Comparison of ENCODE assay signal across 1 cellular context in the genomic region with DNA sequence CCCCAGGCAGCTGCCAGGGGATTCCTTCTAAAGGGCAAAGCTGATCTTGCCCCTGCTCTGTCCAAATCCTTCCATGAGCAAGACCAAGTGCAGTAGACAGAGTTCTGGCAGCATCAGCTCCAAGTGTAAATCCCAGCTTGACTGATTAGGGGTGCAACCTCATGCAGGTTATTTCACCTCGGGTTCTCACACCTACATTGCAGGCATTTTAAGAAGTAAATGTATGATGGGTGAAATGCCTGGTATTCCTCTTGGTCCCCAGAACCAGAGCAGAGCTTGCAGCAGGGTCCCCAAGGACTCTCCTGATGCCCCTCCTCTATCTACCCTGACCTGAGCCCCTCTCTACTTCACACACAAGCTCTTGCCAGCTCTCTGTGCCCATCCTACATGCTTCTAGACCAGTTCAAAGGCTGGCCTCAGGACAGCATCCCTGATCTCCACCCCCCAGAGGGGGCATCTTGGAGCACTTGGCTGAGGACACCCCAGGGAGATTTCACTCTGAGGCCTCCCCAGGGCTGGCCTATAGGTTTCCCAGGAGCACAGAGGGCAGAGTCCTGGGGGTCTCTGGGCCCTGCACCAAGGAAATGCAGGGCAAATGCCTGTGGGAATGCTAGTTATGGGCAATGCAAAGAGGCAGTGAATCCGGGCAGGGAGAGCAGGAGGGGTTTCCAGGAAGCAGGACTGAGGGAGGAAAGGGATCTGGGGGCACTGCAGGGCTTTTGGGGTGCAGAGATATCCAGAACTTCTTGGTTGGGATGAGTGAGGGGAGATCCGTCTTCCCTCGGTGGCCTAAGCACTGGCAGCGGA.
TF ChIP-seq lines count a peak whose summit lies in the region.

No MANE protein-coding gene starts in this region.

TF ChIP-seq in HCT116, 20 proteins besides CTCF, POLR2A, EP300 and RAD21 (continued from another document):
- TF ChIP-seq, protein P1, sequence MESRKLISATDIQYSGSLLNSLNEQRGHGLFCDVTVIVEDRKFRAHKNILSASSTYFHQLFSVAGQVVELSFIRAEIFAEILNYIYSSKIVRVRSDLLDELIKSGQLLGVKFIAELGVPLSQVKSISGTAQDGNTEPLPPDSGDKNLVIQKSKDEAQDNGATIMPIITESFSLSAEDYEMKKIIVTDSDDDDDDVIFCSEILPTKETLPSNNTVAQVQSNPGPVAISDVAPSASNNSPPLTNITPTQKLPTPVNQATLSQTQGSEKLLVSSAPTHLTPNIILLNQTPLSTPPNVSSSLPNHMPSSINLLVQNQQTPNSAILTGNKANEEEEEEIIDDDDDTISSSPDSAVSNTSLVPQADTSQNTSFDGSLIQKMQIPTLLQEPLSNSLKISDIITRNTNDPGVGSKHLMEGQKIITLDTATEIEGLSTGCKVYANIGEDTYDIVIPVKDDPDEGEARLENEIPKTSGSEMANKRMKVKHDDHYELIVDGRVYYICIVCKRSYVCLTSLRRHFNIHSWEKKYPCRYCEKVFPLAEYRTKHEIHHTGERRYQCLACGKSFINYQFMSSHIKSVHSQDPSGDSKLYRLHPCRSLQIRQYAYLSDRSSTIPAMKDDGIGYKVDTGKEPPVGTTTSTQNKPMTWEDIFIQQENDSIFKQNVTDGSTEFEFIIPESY (IDR thresholded peaks at IDR 0.05; ENCODE audit: extremely low read depth, insufficient replicate concordance, low read length), result no peak
